In genomic region chr22:37287550-37287951, GRCh38 we compare ENCODE assay signal across 1 cellular context.
TF ChIP-seq lines count a peak whose summit lies in the region.

No MANE protein-coding gene starts in this region.

TF ChIP-seq in GM12878, 131 proteins besides CTCF, POLR2A, EP300 and RAD21:
- TF ChIP-seq IKZF1 (conservative IDR thresholded peaks at IDR 0.05), result peak; percentile 23; the same call in 1 of the 2 replicates
- TF ChIP-seq SREBF1 (IDR thresholded peaks at IDR 0.05; ENCODE audit: low read length), result no peak
- TF ChIP-seq, protein P1, sequence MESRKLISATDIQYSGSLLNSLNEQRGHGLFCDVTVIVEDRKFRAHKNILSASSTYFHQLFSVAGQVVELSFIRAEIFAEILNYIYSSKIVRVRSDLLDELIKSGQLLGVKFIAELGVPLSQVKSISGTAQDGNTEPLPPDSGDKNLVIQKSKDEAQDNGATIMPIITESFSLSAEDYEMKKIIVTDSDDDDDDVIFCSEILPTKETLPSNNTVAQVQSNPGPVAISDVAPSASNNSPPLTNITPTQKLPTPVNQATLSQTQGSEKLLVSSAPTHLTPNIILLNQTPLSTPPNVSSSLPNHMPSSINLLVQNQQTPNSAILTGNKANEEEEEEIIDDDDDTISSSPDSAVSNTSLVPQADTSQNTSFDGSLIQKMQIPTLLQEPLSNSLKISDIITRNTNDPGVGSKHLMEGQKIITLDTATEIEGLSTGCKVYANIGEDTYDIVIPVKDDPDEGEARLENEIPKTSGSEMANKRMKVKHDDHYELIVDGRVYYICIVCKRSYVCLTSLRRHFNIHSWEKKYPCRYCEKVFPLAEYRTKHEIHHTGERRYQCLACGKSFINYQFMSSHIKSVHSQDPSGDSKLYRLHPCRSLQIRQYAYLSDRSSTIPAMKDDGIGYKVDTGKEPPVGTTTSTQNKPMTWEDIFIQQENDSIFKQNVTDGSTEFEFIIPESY (IDR thresholded peaks at IDR 0.05), result peak; percentile 72; the same call in 1 of the 2 replicates
